21 cellular contexts compared by ENCODE assay signal in the genomic region with DNA sequence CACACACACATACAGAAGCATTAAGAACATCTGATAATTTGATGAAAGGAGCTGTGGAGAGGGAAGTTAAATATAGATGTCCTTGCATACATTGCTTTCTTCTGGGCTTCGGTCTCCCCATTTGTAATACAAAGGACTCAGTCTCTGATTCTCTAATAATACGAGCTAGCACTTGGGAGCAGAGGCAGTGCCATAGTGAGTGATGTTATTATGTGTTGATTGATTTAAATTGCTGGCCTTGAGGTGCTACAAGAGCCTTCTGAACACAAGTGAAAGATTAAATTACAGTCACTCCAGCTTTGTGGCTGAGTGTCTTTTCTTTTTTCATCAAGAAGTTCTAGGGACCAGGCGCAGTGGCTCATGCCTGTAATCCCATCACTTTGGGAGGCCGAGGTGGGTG.
DNase-seq lines count a peak whose midpoint lies in the region; ATAC-seq, FAIRE-seq and TF ChIP-seq lines count a peak whose summit lies in the region.
"Had no signal": no experiment of that assay in that cellular context is flagged by ENCODE, and none has a peak within 500 bp of the region (broad histone marks: within the 10 kb centered on the region; RNA-seq: fewer than 3 reads in every experiment).

No MANE protein-coding gene starts in this region.

- H3K9me3 Mint-ChIP-seq in activated naive CD4-positive, alpha-beta T cell treated with anti-CD3 and anti-CD28 coated beads, Interleukin-2, amount 50 U/mL, for 24 hours, result no peaks in the 10 kb centered on the region

- peaks cover 9% of the 10 kb centered on the region for H3K27me3 Mint-ChIP-seq in activated naive CD4-positive, alpha-beta T cell treated with anti-CD3 and anti-CD28 coated beads, Interleukin-2, amount 50 U/mL, for 24 hours

- no peaks in the 10 kb centered on the region for H3K9me2 ChIP-seq in neural cell (ENCODE audit: insufficient read depth, low read length)

- WGBS in psoas muscle, 3 donors, result 40 to 48% (median 46%) methylated on average over 4 of the region's 4 CpGs

- H3K27ac ChIP-seq in neural cell (ENCODE audit: low read length) (peak overlapping the region; percentile 53), psoas muscle (no peak overlapping the region)
- H3K27ac ChIP-seq: HL-60 had no signal

- no peak overlapping the region for H2AFZ ChIP-seq in neural cell (ENCODE audit: low read depth, low read length)

- FAIRE-seq in frontal cortex (lab: Jason Lieb, UNC), result no peak
- FAIRE-seq: GM12891, GM19239 had no signal

- intact Hi-C loops in psoas muscle (cut with DNase I), result no loop called here

- TF ChIP-seq RAD21 in neural cell (conservative IDR thresholded peaks at IDR 0.05), result no peak

- TF ChIP-seq EP300 in neural cell (conservative IDR thresholded peaks at IDR 0.05; ENCODE audit: poor library complexity, severe bottlenecking), result peak; percentile 79

- no peak for DNase-seq in activated naive CD4-positive, alpha-beta T cell treated with anti-CD3 and anti-CD28 coated beads, Interleukin-2, amount 50 U/mL, for 16 hours
- peak; percentile 11 for DNase-seq in NCI-H2107 (lab: John Stamatoyannopoulos, UW)
- DNase-seq in NCI-H2227 (lab: John Stamatoyannopoulos, UW; ENCODE audit: unreplicated experiment), result peak; percentile 68
- DNase-seq in EL, result no peak
- DNase-seq in frontal cortex (ENCODE audit: low spot score in 2 of 2), result no peak
- DNase-seq in psoas muscle, result no peak
- DNase-seq: ACHN; BE2C; C1 segment of cervical spinal cord; CD4-positive, CD25-positive, alpha-beta regulatory T cell; CD8-positive, alpha-beta memory T cell; COR-L47; DMS 273 treated with DMSO at 0.1 percent for 48 hours; DMS53; DND-41; HCEC 1CT had no signal

- TF ChIP-seq CTCF in neural cell (IDR thresholded peaks at IDR 0.05; ENCODE audit: poor library complexity, severe bottlenecking) (no peak), psoas muscle (IDR thresholded peaks at IDR 0.05) (no peak)

- H3K27ac Mint-ChIP-seq in activated naive CD4-positive, alpha-beta T cell treated with anti-CD3 and anti-CD28 coated beads, Interleukin-2, amount 50 U/mL, for 24 hours, result peak overlapping the region; percentile 35
- H3K27ac Mint-ChIP-seq: CD4-positive, CD25-positive, alpha-beta regulatory T cell; CD8-positive, alpha-beta memory T cell had no signal

- H3K4me1 ChIP-seq in psoas muscle, result no peaks in the 10 kb centered on the region
- H3K4me1 ChIP-seq: BE2C had no signal

- H3K36me3 ChIP-seq in neural cell (ENCODE audit: insufficient read depth, low read length), result no peaks in the 10 kb centered on the region
- no peaks in the 10 kb centered on the region for H3K36me3 ChIP-seq in psoas muscle (ENCODE audit: insufficient read depth in 1 of 2, low read depth in 1 of 2)
- H3K36me3 ChIP-seq: BE2C had no signal

- H3K9me3 ChIP-seq in neural cell (ENCODE audit: low read length) (no peaks in the 10 kb centered on the region), psoas muscle (no peaks in the 10 kb centered on the region)
- H3K9me3 ChIP-seq: BE2C had no signal

- H4K20me1 ChIP-seq in neural cell (ENCODE audit: insufficient read depth), result no peaks in the 10 kb centered on the region

- H3K4me3 ChIP-seq in neural cell (ENCODE audit: low read length), result no peak overlapping the region
- no peak overlapping the region for H3K4me3 ChIP-seq in psoas muscle

- H3F3A ChIP-seq in neural cell (ENCODE audit: insufficient read depth, low read length, poor library complexity, severe bottlenecking), result no peaks in the 10 kb centered on the region

- no peak overlapping the region for H3K9ac ChIP-seq in neural cell (ENCODE audit: low read length)

- no peak overlapping the region for H3K4me2 ChIP-seq in neural cell (ENCODE audit: low read length)

- ATAC-seq in psoas muscle, result no peak

- H3K4me1 Mint-ChIP-seq in activated naive CD4-positive, alpha-beta T cell treated with anti-CD3 and anti-CD28 coated beads, Interleukin-2, amount 50 U/mL, for 24 hours, result no peaks in the 10 kb centered on the region
- H3K4me1 Mint-ChIP-seq: CD4-positive, CD25-positive, alpha-beta regulatory T cell; CD8-positive, alpha-beta memory T cell had no signal

- no peaks in the 10 kb centered on the region for H3K79me2 ChIP-seq in neural cell (replicated peaks; ENCODE audit: insufficient read depth, low read length)

- no peaks in the 10 kb centered on the region for H3K36me3 Mint-ChIP-seq in activated naive CD4-positive, alpha-beta T cell treated with anti-CD3 and anti-CD28 coated beads, Interleukin-2, amount 50 U/mL, for 24 hours
- H3K36me3 Mint-ChIP-seq: CD4-positive, CD25-positive, alpha-beta regulatory T cell; CD8-positive, alpha-beta memory T cell had no signal

- no peak overlapping the region for H3K4me3 Mint-ChIP-seq in activated naive CD4-positive, alpha-beta T cell treated with anti-CD3 and anti-CD28 coated beads, Interleukin-2, amount 50 U/mL, for 24 hours
- H3K4me3 Mint-ChIP-seq: CD4-positive, CD25-positive, alpha-beta regulatory T cell; CD8-positive, alpha-beta memory T cell had no signal

- H3K27me3 ChIP-seq in neural cell (ENCODE audit: insufficient read depth, low read depth, low read length), result no peaks in the 10 kb centered on the region
- peaks cover 0 to 20% (median 2%) of the 10 kb centered on the region in 3 donors for H3K27me3 ChIP-seq in psoas muscle (ENCODE audit: insufficient read depth in 3 of 3, low read length in 2 of 3)
- H3K27me3 ChIP-seq: BE2C had no signal

TF ChIP-seq in neural cell, 6 proteins besides CTCF, POLR2A, EP300 and RAD21:
- TF ChIP-seq POLR2AphosphoS5 (IDR thresholded peaks at IDR 0.05) (peak; percentile 76), EZH2 (IDR thresholded peaks at IDR 0.05; ENCODE audit: borderline replicate concordance, insufficient read depth, low read length, poor library complexity, severe bottlenecking) (no peak), SMC3 (conservative IDR thresholded peaks at IDR 0.05; ENCODE audit: poor library complexity) (peak; percentile 13)
- TF ChIP-seq, protein P1, sequence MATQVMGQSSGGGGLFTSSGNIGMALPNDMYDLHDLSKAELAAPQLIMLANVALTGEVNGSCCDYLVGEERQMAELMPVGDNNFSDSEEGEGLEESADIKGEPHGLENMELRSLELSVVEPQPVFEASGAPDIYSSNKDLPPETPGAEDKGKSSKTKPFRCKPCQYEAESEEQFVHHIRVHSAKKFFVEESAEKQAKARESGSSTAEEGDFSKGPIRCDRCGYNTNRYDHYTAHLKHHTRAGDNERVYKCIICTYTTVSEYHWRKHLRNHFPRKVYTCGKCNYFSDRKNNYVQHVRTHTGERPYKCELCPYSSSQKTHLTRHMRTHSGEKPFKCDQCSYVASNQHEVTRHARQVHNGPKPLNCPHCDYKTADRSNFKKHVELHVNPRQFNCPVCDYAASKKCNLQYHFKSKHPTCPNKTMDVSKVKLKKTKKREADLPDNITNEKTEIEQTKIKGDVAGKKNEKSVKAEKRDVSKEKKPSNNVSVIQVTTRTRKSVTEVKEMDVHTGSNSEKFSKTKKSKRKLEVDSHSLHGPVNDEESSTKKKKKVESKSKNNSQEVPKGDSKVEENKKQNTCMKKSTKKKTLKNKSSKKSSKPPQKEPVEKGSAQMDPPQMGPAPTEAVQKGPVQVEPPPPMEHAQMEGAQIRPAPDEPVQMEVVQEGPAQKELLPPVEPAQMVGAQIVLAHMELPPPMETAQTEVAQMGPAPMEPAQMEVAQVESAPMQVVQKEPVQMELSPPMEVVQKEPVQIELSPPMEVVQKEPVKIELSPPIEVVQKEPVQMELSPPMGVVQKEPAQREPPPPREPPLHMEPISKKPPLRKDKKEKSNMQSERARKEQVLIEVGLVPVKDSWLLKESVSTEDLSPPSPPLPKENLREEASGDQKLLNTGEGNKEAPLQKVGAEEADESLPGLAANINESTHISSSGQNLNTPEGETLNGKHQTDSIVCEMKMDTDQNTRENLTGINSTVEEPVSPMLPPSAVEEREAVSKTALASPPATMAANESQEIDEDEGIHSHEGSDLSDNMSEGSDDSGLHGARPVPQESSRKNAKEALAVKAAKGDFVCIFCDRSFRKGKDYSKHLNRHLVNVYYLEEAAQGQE (IDR thresholded peaks at IDR 0.05; ENCODE audit: borderline replicate concordance), result peak; percentile 44

Comparison
In these comparisons a context has a peak if more than half of its experiments do, and no peak if none do; other contexts are left out.
1. DNase-seq: peak in NCI-H2107 (single experiment) and NCI-H2227 (single experiment); none in activated naive CD4-positive, alpha-beta T cell treated with anti-CD3 and anti-CD28 coated beads, Interleukin-2, amount 50 U/mL, for 16 hours (single experiment), EL (single experiment), frontal cortex (0 of 2) and psoas muscle (0 of 2).